Comparison of ENCODE assay signal across 16 cellular contexts in genomic region chr5:39055027-39055759, GRCh38. TPM values are rescaled to one million over a fixed set of nuclear protein-coding genes. Genes with fewer than 3 reads are reported as not detected.
DNase-seq lines count a peak whose midpoint lies in the region; ATAC-seq and TF ChIP-seq lines count a peak whose summit lies in the region.
"Had no signal": no experiment of that assay in that cellular context is flagged by ENCODE, and none has a peak within 500 bp of the region (broad histone marks: within the 10 kb centered on the region; RNA-seq: fewer than 3 reads in every experiment).

No MANE protein-coding gene starts in this region.

- intact Hi-C loops in left lung (cut with DNase I), result no loop called here
- intact Hi-C loops in activated CD4-positive, alpha-beta memory T cell treated with anti-CD3 and anti-CD28 coated beads for 36 hours (cut with micrococcal nuclease), result no loop called here

- H3F3A ChIP-seq in GM23338 (replicated peaks; ENCODE audit: low read depth), result no peaks in the 10 kb centered on the region

- ATAC-seq in CD4-positive, CD25-positive, alpha-beta regulatory T cell (ENCODE audit: low read depth in 2 of 2), result no peak
- ATAC-seq in GM23338 (no peak), left lung (peak; percentile 10), HG03432 (IDR thresholded peaks at IDR 0.05; ENCODE audit: unreplicated experiment) (no peak), HG03439 (IDR thresholded peaks at IDR 0.05; ENCODE audit: unreplicated experiment) (no peak)
- no peak for ATAC-seq in stimulated activated naive B cell treated with anti-CD40 and anti-IgM and Interleukin-4, amounts not matched to agents 10 μg/mL and 1 μg/mL and 100 μg/mL, for 72 hours (replicated peaks)
- ATAC-seq: CD8-positive, alpha-beta T cell had no signal

- no peak overlapping the region for H3K4me3 ChIP-seq in CD4-positive, CD25-positive, alpha-beta regulatory T cell (ENCODE audit: low read depth, low read length)
- no peak overlapping the region for H3K4me3 ChIP-seq in GM23338
- no peak overlapping the region for H3K4me3 ChIP-seq in left lung
- H3K4me3 ChIP-seq: SK-N-MC had no signal

- peaks cover 28% of the 10 kb centered on the region for H3K4me1 ChIP-seq in CD4-positive, CD25-positive, alpha-beta regulatory T cell (ENCODE audit: control insufficient read depth, insufficient read depth, low read length, poor library complexity, severe bottlenecking)
- H3K4me1 ChIP-seq in GM23338 (ENCODE audit: insufficient read depth) (peaks cover 12% of the 10 kb centered on the region), left lung (peaks cover 10 to 36% of the 10 kb centered on the region in 2 donors)

- no peak overlapping the region for H3K4me2 ChIP-seq in GM23338

- no peak overlapping the region for H3K27ac Mint-ChIP-seq in CD4-positive, CD25-positive, alpha-beta regulatory T cell
- peak overlapping the region; percentile 14; the same call in 1 of the 2 replicates for H3K27ac Mint-ChIP-seq in GM23338
- H3K27ac Mint-ChIP-seq in stimulated activated naive B cell treated with anti-CD40 and anti-IgM and Interleukin-4, amounts not matched to agents 10 μg/mL and 1 μg/mL and 100 μg/mL, for 72 hours, result no peak overlapping the region
- H3K27ac Mint-ChIP-seq in activated CD4-positive, alpha-beta memory T cell treated with anti-CD3 and anti-CD28 coated beads for 36 hours, result no peak overlapping the region
- H3K27ac Mint-ChIP-seq: B cell; CD8-positive, alpha-beta T cell had no signal

- no peak for DNase-seq in CD4-positive, CD25-positive, alpha-beta regulatory T cell
- DNase-seq in GM23338 (ENCODE audit: low spot score) (no peak), left lung (no peak)
- DNase-seq in stimulated activated naive B cell treated with anti-CD40 and anti-IgM and Interleukin-4, amounts not matched to agents 10 μg/mL and 1 μg/mL and 100 μg/mL, for 72 hours, result no peak
- no peak for DNase-seq in activated CD4-positive, alpha-beta memory T cell treated with anti-CD3 and anti-CD28 coated beads for 36 hours
- DNase-seq: CD8-positive, alpha-beta T cell; GF-D8; GOT3; Kasumi-1; NCI-H2029 treated with DMSO at 0.1 percent for 48 hours; NCI-H2227 treated with DMSO at 0.1 percent for 48 hours had no signal

- peaks cover 97% of the 10 kb centered on the region for H3K79me2 ChIP-seq in GM23338 (replicated peaks; ENCODE audit: insufficient read depth)

- no peaks in the 10 kb centered on the region for H3K27me3 ChIP-seq in CD4-positive, CD25-positive, alpha-beta regulatory T cell (ENCODE audit: control insufficient read depth, insufficient read depth, low read length)
- H3K27me3 ChIP-seq in GM23338 (ENCODE audit: insufficient read depth), result no peaks in the 10 kb centered on the region
- H3K27me3 ChIP-seq in left lung, result no peaks in the 10 kb centered on the region

- peak overlapping the region in 3 of 4 donors; percentile 8 to 64 (median 34) for H3K4me3 Mint-ChIP-seq in CD4-positive, CD25-positive, alpha-beta regulatory T cell
- no peak overlapping the region for H3K4me3 Mint-ChIP-seq in GM23338
- H3K4me3 Mint-ChIP-seq in stimulated activated naive B cell treated with anti-CD40 and anti-IgM and Interleukin-4, amounts not matched to agents 10 μg/mL and 1 μg/mL and 100 μg/mL, for 72 hours, result no peak overlapping the region
- H3K4me3 Mint-ChIP-seq in activated CD4-positive, alpha-beta memory T cell treated with anti-CD3 and anti-CD28 coated beads for 36 hours, result no peak overlapping the region
- H3K4me3 Mint-ChIP-seq: B cell; CD8-positive, alpha-beta T cell had no signal

- H3K4me1 Mint-ChIP-seq in CD4-positive, CD25-positive, alpha-beta regulatory T cell, result peaks cover 51 to 76% (median 60%) of the 10 kb centered on the region in 4 donors
- H3K4me1 Mint-ChIP-seq in GM23338, result peaks cover 3% of the 10 kb centered on the region; the same call in 2 of the 3 replicates
- H3K4me1 Mint-ChIP-seq in stimulated activated naive B cell treated with anti-CD40 and anti-IgM and Interleukin-4, amounts not matched to agents 10 μg/mL and 1 μg/mL and 100 μg/mL, for 72 hours, result peaks cover 20 to 42% of the 10 kb centered on the region in 2 donors
- peaks cover 55% of the 10 kb centered on the region for H3K4me1 Mint-ChIP-seq in activated CD4-positive, alpha-beta memory T cell treated with anti-CD3 and anti-CD28 coated beads for 36 hours (ENCODE audit: low read depth)

- H2AFZ ChIP-seq in GM23338, result no peak overlapping the region

- no peak overlapping the region for H3K27ac ChIP-seq in CD4-positive, CD25-positive, alpha-beta regulatory T cell (ENCODE audit: insufficient read depth, low read length, poor library complexity, severe bottlenecking)
- H3K27ac ChIP-seq in GM23338 (ENCODE audit: low read depth), result no peak overlapping the region
- peak overlapping the region; percentile 3; the same call in 1 of the 2 replicates for H3K27ac ChIP-seq in VCaP
- no peak overlapping the region for H3K27ac ChIP-seq in left lung
- H3K27ac ChIP-seq: SK-N-MC had no signal

- H3K36me3 Mint-ChIP-seq in CD4-positive, CD25-positive, alpha-beta regulatory T cell, result peaks cover 9% of the 10 kb centered on the region
- no peaks in the 10 kb centered on the region for H3K36me3 Mint-ChIP-seq in GM23338 (ENCODE audit: low read depth)
- H3K36me3 Mint-ChIP-seq in stimulated activated naive B cell treated with anti-CD40 and anti-IgM and Interleukin-4, amounts not matched to agents 10 μg/mL and 1 μg/mL and 100 μg/mL, for 72 hours, result peaks cover 4% of the 10 kb centered on the region in 2 donors
- peaks cover 3% of the 10 kb centered on the region for H3K36me3 Mint-ChIP-seq in activated CD4-positive, alpha-beta memory T cell treated with anti-CD3 and anti-CD28 coated beads for 36 hours

- no peaks in the 10 kb centered on the region for H3K27me3 Mint-ChIP-seq in CD4-positive, CD25-positive, alpha-beta regulatory T cell
- H3K27me3 Mint-ChIP-seq in GM23338 (ENCODE audit: insufficient read depth, low read depth, poor library complexity), result peaks cover 2% of the 10 kb centered on the region
- H3K27me3 Mint-ChIP-seq in stimulated activated naive B cell treated with anti-CD40 and anti-IgM and Interleukin-4, amounts not matched to agents 10 μg/mL and 1 μg/mL and 100 μg/mL, for 72 hours, result no peaks in the 10 kb centered on the region
- no peaks in the 10 kb centered on the region for H3K27me3 Mint-ChIP-seq in activated CD4-positive, alpha-beta memory T cell treated with anti-CD3 and anti-CD28 coated beads for 36 hours
- H3K27me3 Mint-ChIP-seq: B cell had no signal

- TF ChIP-seq CTCF in GM23338 (conservative IDR thresholded peaks at IDR 0.05; ENCODE audit: low read depth in 2 of 2) (no peak), VCaP (conservative IDR thresholded peaks at IDR 0.05) (no peak), left lung (IDR thresholded peaks at IDR 0.05) (no peak)

- H3K36me3 ChIP-seq in CD4-positive, CD25-positive, alpha-beta regulatory T cell (ENCODE audit: control insufficient read depth, insufficient read depth, low read length), result peaks cover 6% of the 10 kb centered on the region
- H3K36me3 ChIP-seq in GM23338 (ENCODE audit: insufficient read depth) (no peaks in the 10 kb centered on the region), left lung (no peaks in the 10 kb centered on the region)

- POLR2A ChIA-PET in activated CD4-positive, alpha-beta memory T cell treated with anti-CD3 and anti-CD28 coated beads for 36 hours (lab: Charles Lee), result no interaction called here

- CTCF ChIA-PET in activated CD4-positive, alpha-beta memory T cell treated with anti-CD3 and anti-CD28 coated beads for 36 hours (lab: Charles Lee), result no interaction called here

- H3K9me3 Mint-ChIP-seq in CD4-positive, CD25-positive, alpha-beta regulatory T cell, result no peaks in the 10 kb centered on the region
- H3K9me3 Mint-ChIP-seq in GM23338, result no peaks in the 10 kb centered on the region
- H3K9me3 Mint-ChIP-seq in stimulated activated naive B cell treated with anti-CD40 and anti-IgM and Interleukin-4, amounts not matched to agents 10 μg/mL and 1 μg/mL and 100 μg/mL, for 72 hours, result no peaks in the 10 kb centered on the region
- H3K9me3 Mint-ChIP-seq in activated CD4-positive, alpha-beta memory T cell treated with anti-CD3 and anti-CD28 coated beads for 36 hours, result no peaks in the 10 kb centered on the region
- H3K9me3 Mint-ChIP-seq: CD8-positive, alpha-beta T cell had no signal

- no peaks in the 10 kb centered on the region for H4K20me1 ChIP-seq in GM23338 (replicated peaks; ENCODE audit: insufficient read depth)

- H3K9me2 ChIP-seq in GM23338 (ENCODE audit: insufficient read depth), result no peaks in the 10 kb centered on the region

- H3K9me3 ChIP-seq in CD4-positive, CD25-positive, alpha-beta regulatory T cell (ENCODE audit: control insufficient read depth in 2 of 2, low read length in 2 of 2), result no peaks in the 10 kb centered on the region
- no peaks in the 10 kb centered on the region for H3K9me3 ChIP-seq in left lung

TF ChIP-seq in GM23338, 12 proteins besides CTCF, POLR2A, EP300 and RAD21 (continues in another document):
- TF ChIP-seq STAT1 (IDR thresholded peaks at IDR 0.05; ENCODE audit: unreplicated experiment) (no peak), ZNF114 (CRISPR knock-in tag; IDR thresholded peaks at IDR 0.05) (no peak), ZNF331 (CRISPR knock-in tag; IDR thresholded peaks at IDR 0.05; ENCODE audit: low read depth) (no peak), EZH2 (IDR thresholded peaks at IDR 0.05; ENCODE audit: low read depth, unreplicated experiment) (no peak)

RNA-seq across cellular contexts. Expression of gene RICTOR, which starts 19.0 kb away (rescaled TPM):
- 84.0 TPM for total RNA-seq in CD4-positive, CD25-positive, alpha-beta regulatory T cell
- polyA plus RNA-seq in CD4-positive, CD25-positive, alpha-beta regulatory T cell, result 10 to 100 TPM; 11.3 to 16.2 (median 14.5) TPM
- total RNA-seq in GM23338 (2014; rRNA removed; shearing (Covaris generic)), result 27.4 and 30.2 TPM in 2 replicates
- 7.0 and 9.9 TPM in 2 replicates for polyA plus RNA-seq in GM23338 (2016; fragmentation: Nextera tagmentation; extraction: Ambion mirVana)
- total RNA-seq in left lung, result 10 to 100 TPM; 31.0 to 33.9 TPM
- 10 to 100 TPM; 27.7 to 27.8 TPM for total RNA-seq in activated CD4-positive, alpha-beta memory T cell treated with anti-CD3 and anti-CD28 coated beads for 36 hours

Comparison
In these comparisons a context has a peak if more than half of its experiments do, and no peak if none do; other contexts are left out.
1. H3K4me3 Mint-ChIP-seq: peak in CD4-positive, CD25-positive, alpha-beta regulatory T cell (3 of 4); none in GM23338 (single experiment), stimulated activated naive B cell treated with anti-CD40 and anti-IgM and Interleukin-4, amounts not matched to agents 10 μg/mL and 1 μg/mL and 100 μg/mL, for 72 hours (0 of 2) and activated CD4-positive, alpha-beta memory T cell treated with anti-CD3 and anti-CD28 coated beads for 36 hours (single experiment).